In genomic region chr7:99918959-99919813, GRCh38 we compare ENCODE assay signal across 1 cellular context.
TF ChIP-seq lines count a peak whose summit lies in the region.

TSS of gene TRIM4 (minus strand) at chr7:99919530. CDS start at chr7:99919401, 129 bp downstream.

TF ChIP-seq in HepG2, 621 proteins besides CTCF, POLR2A, EP300 and RAD21 (continued from another document and continues in another):
- TF ChIP-seq ZNF512 (CRISPR knock-in tag; IDR thresholded peaks at IDR 0.05): no peak
- TF ChIP-seq THAP7 (CRISPR knock-in tag; IDR thresholded peaks at IDR 0.05): 0 out of 2 replicates have a peak, but pooled peaks have one; percentile 21
- TF ChIP-seq CHCHD3 (CRISPR knock-in tag; IDR thresholded peaks at IDR 0.05): no peak
- peak; percentile 23; the same call in 1 of the 2 replicates for TF ChIP-seq ZHX2 (IDR thresholded peaks at IDR 0.05; ENCODE audit: low read depth)
- TF ChIP-seq ZHX2 (CRISPR knock-in tag; IDR thresholded peaks at IDR 0.05; ENCODE audit: borderline replicate concordance): no peak; the same call in 1 of the 2 replicates
- TF ChIP-seq ZSCAN12 (CRISPR knock-in tag; IDR thresholded peaks at IDR 0.05): no peak
- TF ChIP-seq HOXA9 (CRISPR knock-in tag; IDR thresholded peaks at IDR 0.05; ENCODE audit: borderline replicate concordance): peak; percentile 68; the same call in 1 of the 2 replicates
- TF ChIP-seq ZNF598 (CRISPR knock-in tag; IDR thresholded peaks at IDR 0.05; ENCODE audit: borderline replicate concordance): peak; percentile 92; the same call in 1 of the 2 replicates
- peak; percentile 24; the same call in 1 of the 2 replicates for TF ChIP-seq FOXC1 (CRISPR knock-in tag; IDR thresholded peaks at IDR 0.05; ENCODE audit: borderline replicate concordance)
- no peak for TF ChIP-seq ZNF878 (CRISPR knock-in tag; IDR thresholded peaks at IDR 0.05)
- TF ChIP-seq FOXP4 (CRISPR knock-in tag; IDR thresholded peaks at IDR 0.05): peak; percentile 56; the same call in 1 of the 2 replicates
- TF ChIP-seq TFDP2 (CRISPR knock-in tag; IDR thresholded peaks at IDR 0.05): no peak; the same call in 1 of the 2 replicates
- no peak for TF ChIP-seq MNT (IDR thresholded peaks at IDR 0.05)
- TF ChIP-seq DMAP1 (CRISPR knock-in tag; IDR thresholded peaks at IDR 0.05): peak; percentile 89
- 0 out of 2 replicates have a peak, but pooled peaks have one; percentile 44 for TF ChIP-seq TERF1 (CRISPR knock-in tag; IDR thresholded peaks at IDR 0.05)
- TF ChIP-seq ZNF333 (CRISPR knock-in tag; IDR thresholded peaks at IDR 0.05; ENCODE audit: borderline replicate concordance): peak; percentile 87
- TF ChIP-seq ZBTB21 (CRISPR knock-in tag; IDR thresholded peaks at IDR 0.05): 0 out of 2 replicates have a peak, but pooled peaks have one; percentile 40
- no peak for TF ChIP-seq ARNTL (CRISPR knock-in tag; IDR thresholded peaks at IDR 0.05)
- peak; percentile 79 for TF ChIP-seq ZNF564 (CRISPR knock-in tag; IDR thresholded peaks at IDR 0.05)
- TF ChIP-seq IRF2 (CRISPR knock-in tag; IDR thresholded peaks at IDR 0.05): peak; percentile 84; the same call in 1 of the 2 replicates
- peak; percentile 58; the same call in 1 of the 2 replicates for TF ChIP-seq PREB (CRISPR knock-in tag; IDR thresholded peaks at IDR 0.05)
- peak; percentile 73; the same call in 1 of the 2 replicates for TF ChIP-seq TARDBP (CRISPR knock-in tag; IDR thresholded peaks at IDR 0.05)
- peak; percentile 53 for TF ChIP-seq DR1 (CRISPR knock-in tag; IDR thresholded peaks at IDR 0.05)
- peak; percentile 46; the same call in 1 of the 2 replicates for TF ChIP-seq MEF2D (CRISPR knock-in tag; IDR thresholded peaks at IDR 0.05)
- TF ChIP-seq ZBTB34 (CRISPR knock-in tag; IDR thresholded peaks at IDR 0.05): no peak
- no peak for TF ChIP-seq PTBP1 (IDR thresholded peaks at IDR 0.05; ENCODE audit: low read depth, low read length, poor library complexity, severe bottlenecking)
- no peak; the same call in 1 of the 2 replicates for TF ChIP-seq KAT7 (CRISPR knock-in tag; IDR thresholded peaks at IDR 0.05; ENCODE audit: borderline replicate concordance)
- TF ChIP-seq ZNF432 (CRISPR knock-in tag; IDR thresholded peaks at IDR 0.05; ENCODE audit: borderline replicate concordance): no peak
- TF ChIP-seq ZBTB10 (CRISPR knock-in tag; IDR thresholded peaks at IDR 0.05; ENCODE audit: borderline replicate concordance): 0 out of 2 replicates have a peak, but pooled peaks have one; percentile 72
- peak; percentile 34; the same call in 1 of the 2 replicates for TF ChIP-seq ETV6 (CRISPR knock-in tag; conservative IDR thresholded peaks at IDR 0.05)
- TF ChIP-seq NAIF1 (CRISPR knock-in tag; IDR thresholded peaks at IDR 0.05; ENCODE audit: borderline replicate concordance): 0 out of 2 replicates have a peak, but pooled peaks have one; percentile 67
- TF ChIP-seq ZGPAT (CRISPR knock-in tag; IDR thresholded peaks at IDR 0.05): peak; percentile 74; the same call in 1 of the 2 replicates
- TF ChIP-seq ZNF75D (CRISPR knock-in tag; IDR thresholded peaks at IDR 0.05; ENCODE audit: borderline replicate concordance): no peak
- TF ChIP-seq FOXP1 (IDR thresholded peaks at IDR 0.05): no peak
- TF ChIP-seq FOXP1 (CRISPR knock-in tag; IDR thresholded peaks at IDR 0.05): no peak
